1 cellular context compared by ENCODE assay signal in the genomic region with DNA sequence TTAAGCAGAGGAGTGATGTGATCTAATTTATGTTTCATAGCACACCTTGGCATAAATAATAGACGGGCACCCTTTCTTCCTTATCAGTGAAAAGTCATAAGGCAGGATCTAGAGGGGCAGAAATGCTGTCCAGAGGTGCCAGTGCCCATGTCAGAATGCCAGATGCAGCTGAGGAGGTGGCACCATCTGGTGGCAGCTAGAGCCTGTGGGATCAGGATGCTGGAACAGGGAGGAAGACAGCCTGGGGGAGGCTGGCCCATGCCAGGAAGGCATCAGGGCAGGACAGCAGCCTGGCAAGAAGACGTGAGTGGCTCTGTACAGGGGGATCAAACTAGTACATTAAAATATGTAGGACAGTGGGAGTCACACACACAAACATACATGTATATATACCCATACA.
A peak's percentile ranks its signal among the peaks of the same experiment; 100 is the strongest.
TF ChIP-seq lines count a peak whose summit lies in the region.

No MANE protein-coding gene starts in this region.

TF ChIP-seq in SK-N-SH, 30 proteins besides CTCF, POLR2A, EP300 and RAD21 (continued from another document):
- TF ChIP-seq, protein P1, sequence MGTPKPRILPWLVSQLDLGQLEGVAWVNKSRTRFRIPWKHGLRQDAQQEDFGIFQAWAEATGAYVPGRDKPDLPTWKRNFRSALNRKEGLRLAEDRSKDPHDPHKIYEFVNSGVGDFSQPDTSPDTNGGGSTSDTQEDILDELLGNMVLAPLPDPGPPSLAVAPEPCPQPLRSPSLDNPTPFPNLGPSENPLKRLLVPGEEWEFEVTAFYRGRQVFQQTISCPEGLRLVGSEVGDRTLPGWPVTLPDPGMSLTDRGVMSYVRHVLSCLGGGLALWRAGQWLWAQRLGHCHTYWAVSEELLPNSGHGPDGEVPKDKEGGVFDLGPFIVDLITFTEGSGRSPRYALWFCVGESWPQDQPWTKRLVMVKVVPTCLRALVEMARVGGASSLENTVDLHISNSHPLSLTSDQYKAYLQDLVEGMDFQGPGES (IDR thresholded peaks at IDR 0.05; ENCODE audit: low read depth, low read length): no peak
- TF ChIP-seq GABPA (IDR thresholded peaks at IDR 0.05; ENCODE audit: low read depth) (no peak), RXRA (IDR thresholded peaks at IDR 0.05; ENCODE audit: borderline replicate concordance, low read depth) (no peak), FOXJ3 (CRISPR knock-in tag; IDR thresholded peaks at IDR 0.05) (no peak), RFX5 (IDR thresholded peaks at IDR 0.05; ENCODE audit: low read length) (no peak), EZH2phosphoT487 (IDR thresholded peaks at IDR 0.05; ENCODE audit: borderline replicate concordance, low read depth) (no peak), TEAD4 (IDR thresholded peaks at IDR 0.05; ENCODE audit: borderline replicate concordance, insufficient read depth) (no peak), ZBTB33 (IDR thresholded peaks at IDR 0.05; ENCODE audit: borderline replicate concordance, low read depth) (no peak), REST (IDR thresholded peaks at IDR 0.05; ENCODE audit: low read depth, low read length) (no peak), RCOR1 (IDR thresholded peaks at IDR 0.05; ENCODE audit: low read length) (peak; percentile 78), JUND (IDR thresholded peaks at IDR 0.05) (no peak), MXI1 (IDR thresholded peaks at IDR 0.05; ENCODE audit: low read depth, low read length) (peak; percentile 67; the same call in 1 of the 2 replicates)
